ENCODE assay signal across 8 cellular contexts in the genomic region with DNA sequence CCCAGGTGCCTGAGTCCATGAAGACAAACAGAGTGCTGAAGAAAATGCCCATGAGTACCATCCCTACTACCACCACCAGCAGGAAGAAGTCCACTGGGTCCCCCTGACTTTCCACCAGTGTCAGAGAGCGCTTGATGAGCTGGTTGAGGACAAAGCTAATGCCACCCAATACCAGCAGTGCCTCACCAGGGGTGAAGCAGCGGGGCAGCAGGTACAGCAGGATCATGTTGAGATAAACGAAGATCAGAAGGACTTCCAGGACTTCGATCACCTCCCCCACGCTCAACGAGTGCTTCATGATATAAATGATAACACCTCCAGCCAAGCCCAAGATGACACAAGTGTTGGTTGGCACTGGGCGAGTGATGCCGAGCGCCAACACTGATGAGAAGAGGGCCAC. TPM values are rescaled to one million over a fixed set of nuclear protein-coding genes. Genes with fewer than 3 reads are reported as not detected.
A peak's percentile ranks its signal among the peaks of the same experiment; 100 is the strongest.
DNase-seq lines count a peak whose midpoint lies in the region; ATAC-seq, FAIRE-seq and TF ChIP-seq lines count a peak whose summit lies in the region.

No MANE protein-coding gene starts in this region.

- H3K4me1 Mint-ChIP-seq in activated CD8-positive, alpha-beta memory T cell treated with anti-CD3 and anti-CD28 coated beads, Interleukin-2, amount 10 ng/mL, durations not matched to agents 7 days and 5 days = peaks cover 29% of the 10 kb centered on the region

- H3K27ac ChIP-seq in ascending aorta = peak overlapping the region; percentile 92 to 96
- peak overlapping the region; percentile 80 for H3K27ac ChIP-seq in HepG2 (ENCODE audit: extremely low read length, insufficient read depth, low read length)
- peak overlapping the region; percentile 93 to 94 for H3K27ac ChIP-seq in thoracic aorta
- H3K27ac ChIP-seq in foreskin keratinocyte = no peak overlapping the region

- TF ChIP-seq RAD21 in HepG2 (CRISPR knock-in tag; IDR thresholded peaks at IDR 0.05) = no peak

- H3K79me2 ChIP-seq in HepG2 (ENCODE audit: insufficient read depth, low read length) = peaks cover 27% of the 10 kb centered on the region

- TF ChIP-seq EP300 in HepG2 (IDR thresholded peaks at IDR 0.05; ENCODE audit: low read depth in 2 of 2, low read length in 2 of 2) = no peak
- no peak for TF ChIP-seq EP300 in HepG2 (CRISPR knock-in tag; IDR thresholded peaks at IDR 0.05; ENCODE audit: borderline replicate concordance)

- no peaks in the 10 kb centered on the region for H4K20me1 ChIP-seq in HepG2 (ENCODE audit: insufficient read depth, low read length)

- H3K27me3 Mint-ChIP-seq in activated CD8-positive, alpha-beta memory T cell treated with anti-CD3 and anti-CD28 coated beads, Interleukin-2, amount 10 ng/mL, durations not matched to agents 7 days and 5 days = no peaks in the 10 kb centered on the region

- peaks cover 5 to 20% of the 10 kb centered on the region in 2 donors for H3K4me1 ChIP-seq in ascending aorta
- peaks cover 70% of the 10 kb centered on the region for H3K4me1 ChIP-seq in HepG2 (ENCODE audit: insufficient read depth, low read length)
- H3K4me1 ChIP-seq in thoracic aorta (ENCODE audit: control insufficient read depth in 1 of 2, low read depth in 2 of 2) = peaks cover 8 to 29% of the 10 kb centered on the region in 2 donors
- H3K4me1 ChIP-seq in foreskin keratinocyte = no peaks in the 10 kb centered on the region

- POLR2A ChIA-PET in HepG2 (lab: Yijun Ruan, JAX) = no interaction called here

- no peaks in the 10 kb centered on the region for H3K27me3 ChIP-seq in ascending aorta
- no peaks in the 10 kb centered on the region; a peak in 1 of 5 replicates for H3K27me3 ChIP-seq in HepG2 (ENCODE audit: control insufficient read depth in 1 of 2, insufficient read depth in 2 of 2, low read length in 2 of 2)
- no peaks in the 10 kb centered on the region for H3K27me3 ChIP-seq in thoracic aorta (replicated peaks; ENCODE audit: insufficient read depth)
- no peaks in the 10 kb centered on the region for H3K27me3 ChIP-seq in foreskin keratinocyte

- DNase-seq in activated CD8-positive, alpha-beta memory T cell treated with anti-CD3 and anti-CD28 coated beads, Interleukin-2, amount 10 ng/mL, durations not matched to agents 7 days and 5 days = no peak
- DNase-seq in activated CD8-positive, alpha-beta memory T cell treated with anti-CD3 and anti-CD28 coated beads for 24 hours = no peak
- DNase-seq in ascending aorta (ENCODE audit: low spot score in 2 of 2) (no peak), HepG2 (ENCODE audit: low spot score) (no peak), thoracic aorta (ENCODE audit: low spot score) (no peak), foreskin keratinocyte (no peak)

- H3K9me3 ChIP-seq in ascending aorta = no peaks in the 10 kb centered on the region
- no peaks in the 10 kb centered on the region for H3K9me3 ChIP-seq in HepG2 (ENCODE audit: low read length)
- no peaks in the 10 kb centered on the region for H3K9me3 ChIP-seq in thoracic aorta

- in situ Hi-C loops in HepG2 (cut with HindIII; ENCODE audit: extremely low pct_ligation_motif_present, low pct_unique_long_range_greater_than_20kb) = no loop called here

- no peaks in the 10 kb centered on the region for H3K9me3 Mint-ChIP-seq in activated CD8-positive, alpha-beta memory T cell treated with anti-CD3 and anti-CD28 coated beads, Interleukin-2, amount 10 ng/mL, durations not matched to agents 7 days and 5 days (ENCODE audit: low read depth)

- H3K4me3 ChIP-seq in ascending aorta (peak overlapping the region; percentile 73 to 88), HepG2 (replicated peaks in 1 of 3; ENCODE audit: insufficient read depth in 1 of 3, low read depth in 2 of 3, low read length in 3 of 3) (peak overlapping the region; percentile 91 to 100 (median 99); a peak in 5 of 6 replicates), thoracic aorta (peak overlapping the region; percentile 97)

- H3K9ac ChIP-seq in HepG2 (ENCODE audit: insufficient read depth, low read depth, low read length) = peak overlapping the region; percentile 96

- FAIRE-seq in HepG2 (lab: Jason Lieb, UNC) = no peak

- peaks cover 6% of the 10 kb centered on the region for H3K36me3 Mint-ChIP-seq in activated CD8-positive, alpha-beta memory T cell treated with anti-CD3 and anti-CD28 coated beads, Interleukin-2, amount 10 ng/mL, durations not matched to agents 7 days and 5 days

- 42% methylated on average over 9 of the region's 9 CpGs for WGBS in HepG2 (ENCODE audit: low lambda C conversion rate)

- CTCF ChIA-PET in activated CD8-positive, alpha-beta memory T cell treated with anti-CD3 and anti-CD28 coated beads, Interleukin-2, amount 10 ng/mL, durations not matched to agents 7 days and 5 days (lab: Charles Lee) = no interaction called here
- CTCF ChIA-PET in HepG2 (lab: Yijun Ruan, JAX; ENCODE audit: low intra/inter-chr PET ratio, low total read pairs) = no interaction called here

- H3K36me3 ChIP-seq in ascending aorta = peaks cover 4 to 6% of the 10 kb centered on the region in 2 donors
- peaks cover 0 to 2% of the 10 kb centered on the region in 2 experiments; a peak in 2 of 5 replicates for H3K36me3 ChIP-seq in HepG2 (replicated peaks in 1 of 2; ENCODE audit: control insufficient read depth in 1 of 2, insufficient read depth in 2 of 2, low read length in 2 of 2)
- peaks cover 3% of the 10 kb centered on the region for H3K36me3 ChIP-seq in thoracic aorta

- peak overlapping the region; percentile 97 for H3K4me2 ChIP-seq in HepG2 (ENCODE audit: low read depth, low read length)

- intact Hi-C loops in ascending aorta (cut with DNase I) (loop anchor here (2.0 to 5.0 kb wide), 5 partner anchors 24 to 134 kb away; a partner anchor contains a TSS), HepG2 (cut with micrococcal nuclease; ENCODE audit: unreplicated experiment) (no loop called here)

- TF ChIP-seq CTCF in ascending aorta (IDR thresholded peaks at IDR 0.05) = no peak
- no peak for TF ChIP-seq CTCF in HepG2 (CRISPR knock-in tag; IDR thresholded peaks at IDR 0.05)
- TF ChIP-seq CTCF in thoracic aorta (IDR thresholded peaks at IDR 0.05) = no peak
- no peak for TF ChIP-seq CTCF in foreskin keratinocyte (conservative IDR thresholded peaks at IDR 0.05)

- no peak for ATAC-seq in activated CD8-positive, alpha-beta memory T cell treated with anti-CD3 and anti-CD28 coated beads, Interleukin-2, amount 10 ng/mL, durations not matched to agents 7 days and 5 days
- ATAC-seq in HepG2 (no peak), thoracic aorta (ENCODE audit: insufficient number of reproducible peaks, low FRiP score, low read depth) (no peak), foreskin keratinocyte (no peak), HG03045 (IDR thresholded peaks at IDR 0.05; ENCODE audit: unreplicated experiment) (no peak), GM18873 (IDR thresholded peaks at IDR 0.05; ENCODE audit: low FRiP score, unreplicated experiment) (no peak)

- TF ChIP-seq POLR2A in HepG2 (IDR thresholded peaks at IDR 0.05; ENCODE audit: insufficient read depth in 1 of 2, low read depth in 2 of 2, low read length in 2 of 2) = no peak; a peak in 1 of 4 replicates

- peak overlapping the region; percentile 97 for H3K27ac Mint-ChIP-seq in activated CD8-positive, alpha-beta memory T cell treated with anti-CD3 and anti-CD28 coated beads, Interleukin-2, amount 10 ng/mL, durations not matched to agents 7 days and 5 days

- H3K4me3 Mint-ChIP-seq in activated CD8-positive, alpha-beta memory T cell treated with anti-CD3 and anti-CD28 coated beads, Interleukin-2, amount 10 ng/mL, durations not matched to agents 7 days and 5 days = peak overlapping the region; percentile 99

- H2AFZ ChIP-seq in HepG2 (ENCODE audit: low read length) = no peak overlapping the region

- no TSS peak for BruUV-seq in HepG2 (replicated peaks; lab: Mats Ljungman, UMichigan)

RNA-seq across cellular contexts. Expression of a gene that starts 0.9 kb away (rescaled TPM):
- 10 to 100 TPM in 1 of 2 experiments, 1 to 10 TPM in 1; 7.7 to 11.1 TPM for total RNA-seq in activated CD8-positive, alpha-beta memory T cell treated with anti-CD3 and anti-CD28 coated beads, Interleukin-2, amount 10 ng/mL, durations not matched to agents 7 days and 5 days
- 5.0 TPM for total RNA-seq in ascending aorta
- 10.3 and 18.7 TPM in 2 replicates for total RNA-seq in HepG2 (2016; rRNA removed; fragmentation: Illumina TruSeq; extraction: Trizol)
- 3.1 and 3.7 TPM in 2 replicates for total RNA-seq in HepG2 (2016; cell fraction: cytosol; rRNA removed; fragmentation: Illumina TruSeq; extraction: Trizol; ENCODE audit: low read depth)
- 11.0 and 19.4 TPM in 2 replicates for total RNA-seq in HepG2 (2016; cell fraction: insoluble cytoplasmic fraction; rRNA removed; fragmentation: Illumina TruSeq; extraction: Trizol)
- 7.5 and 9.2 TPM in 2 replicates for total RNA-seq in HepG2 (2016; cell fraction: membrane; rRNA removed; fragmentation: Illumina TruSeq; extraction: Trizol)
- total RNA-seq in HepG2 (2016; cell fraction: nucleus; rRNA removed; fragmentation: Illumina TruSeq; extraction: Trizol) = 18.0 and 18.2 TPM in 2 replicates
- 15.4 and 19.2 TPM in 2 replicates for polyA plus RNA-seq in HepG2 (2011; rRNA removed)
- polyA plus RNA-seq in HepG2 (2011; cell fraction: cytosol; rRNA removed) = 20.0 and 23.0 TPM in 2 replicates
- 7.1 TPM in 2 replicates for polyA plus RNA-seq in HepG2 (2011; cell fraction: nucleus; rRNA removed)
- polyA plus RNA-seq in HepG2 (2012) = 10.1 and 10.3 TPM in 2 replicates
- polyA plus RNA-seq in HepG2 (2016; cell fraction: cytosol; fragmentation: Illumina TruSeq; extraction: Trizol; ENCODE audit: low read depth) = 2.6 and 4.0 TPM in 2 replicates
- polyA plus RNA-seq in HepG2 (2016; cell fraction: insoluble cytoplasmic fraction; fragmentation: Illumina TruSeq; extraction: Trizol; ENCODE audit: low read depth) = 10.6 and 11.1 TPM in 2 replicates
- 5.2 and 6.9 TPM in 2 replicates for polyA plus RNA-seq in HepG2 (2016; cell fraction: membrane; fragmentation: Illumina TruSeq; extraction: Trizol; ENCODE audit: low read depth)
- 23.1 and 24.2 TPM in 2 replicates for polyA plus RNA-seq in HepG2 (2016; cell fraction: nucleus; fragmentation: Illumina TruSeq; extraction: Trizol; ENCODE audit: insufficient read depth, low read depth)
- 61.1 and 98.9 TPM in 2 replicates for polyA minus RNA-seq in HepG2 (2011; rRNA and poly(A)+ RNA removed; ENCODE audit: low replicate concordance)
- polyA minus RNA-seq in HepG2 (2011; cell fraction: cytosol; rRNA and poly(A)+ RNA removed) = 10.9 and 12.8 TPM in 2 replicates
- 16.7 and 17.8 TPM in 2 replicates for polyA minus RNA-seq in HepG2 (2011; cell fraction: nucleus; rRNA and poly(A)+ RNA removed)
- total RNA-seq in thoracic aorta = 10 to 100 TPM; 10.6 to 17.6 TPM
- 21.1 and 21.5 TPM in 2 replicates for total RNA-seq in foreskin keratinocyte
- 20.2 and 22.0 TPM in 2 replicates for polyA plus RNA-seq in foreskin keratinocyte

RNA-seq across cellular contexts. Expression of a gene that starts 1.0 kb away (rescaled TPM):
- total RNA-seq in activated CD8-positive, alpha-beta memory T cell treated with anti-CD3 and anti-CD28 coated beads, Interleukin-2, amount 10 ng/mL, durations not matched to agents 7 days and 5 days = 100 to 1,000 TPM in 1 of 2 experiments, 10 to 100 TPM in 1; 88.0 to 108 TPM
- total RNA-seq in ascending aorta (45.0 TPM), HepG2 (2016; rRNA removed; fragmentation: Illumina TruSeq; extraction: Trizol) (38.5 and 54.1 TPM in 2 replicates), thoracic aorta (100 to 1,000 TPM in 1 of 2 donors, 10 to 100 TPM in 1; 75.7 to 106 TPM), foreskin keratinocyte (55.3 and 61.2 TPM in 2 replicates)
- total RNA-seq in HepG2 (2016; cell fraction: cytosol; rRNA removed; fragmentation: Illumina TruSeq; extraction: Trizol; ENCODE audit: low read depth) = 8.2 and 12.6 TPM in 2 replicates
- total RNA-seq in HepG2 (2016; cell fraction: insoluble cytoplasmic fraction; rRNA removed; fragmentation: Illumina TruSeq; extraction: Trizol) = 35.5 and 47.1 TPM in 2 replicates
- total RNA-seq in HepG2 (2016; cell fraction: membrane; rRNA removed; fragmentation: Illumina TruSeq; extraction: Trizol) = 10.3 and 12.4 TPM in 2 replicates
- 52.4 and 56.0 TPM in 2 replicates for total RNA-seq in HepG2 (2016; cell fraction: nucleus; rRNA removed; fragmentation: Illumina TruSeq; extraction: Trizol)
- polyA plus RNA-seq in HepG2 (2011; rRNA removed) (28.0 and 31.5 TPM in 2 replicates), foreskin keratinocyte (21.9 and 26.5 TPM in 2 replicates)
- 30.7 and 31.2 TPM in 2 replicates for polyA plus RNA-seq in HepG2 (2011; cell fraction: cytosol; rRNA removed)
- 80.5 and 92.3 TPM in 2 replicates for polyA plus RNA-seq in HepG2 (2011; cell fraction: nucleus; rRNA removed)
- 31.1 and 32.6 TPM in 2 replicates for polyA plus RNA-seq in HepG2 (2012)
- polyA plus RNA-seq in HepG2 (2016; cell fraction: cytosol; fragmentation: Illumina TruSeq; extraction: Trizol; ENCODE audit: low read depth) = 1.6 and 2.1 TPM in 2 replicates
- 27.2 and 38.0 TPM in 2 replicates for polyA plus RNA-seq in HepG2 (2016; cell fraction: insoluble cytoplasmic fraction; fragmentation: Illumina TruSeq; extraction: Trizol; ENCODE audit: low read depth)
- polyA plus RNA-seq in HepG2 (2016; cell fraction: membrane; fragmentation: Illumina TruSeq; extraction: Trizol; ENCODE audit: low read depth) = 3.8 and 4.7 TPM in 2 replicates
- polyA plus RNA-seq in HepG2 (2016; cell fraction: nucleus; fragmentation: Illumina TruSeq; extraction: Trizol; ENCODE audit: insufficient read depth, low read depth) = 55.8 and 60.8 TPM in 2 replicates
- polyA minus RNA-seq in HepG2 (2011; rRNA and poly(A)+ RNA removed; ENCODE audit: low replicate concordance) = 177 and 560 TPM in 2 replicates
- 51.6 and 71.1 TPM in 2 replicates for polyA minus RNA-seq in HepG2 (2011; cell fraction: cytosol; rRNA and poly(A)+ RNA removed)
- 71.8 and 93.1 TPM in 2 replicates for polyA minus RNA-seq in HepG2 (2011; cell fraction: nucleus; rRNA and poly(A)+ RNA removed)

RNA-seq across cellular contexts. Expression of a gene that starts 25.8 kb away (rescaled TPM):
- total RNA-seq in activated CD8-positive, alpha-beta memory T cell treated with anti-CD3 and anti-CD28 coated beads, Interleukin-2, amount 10 ng/mL, durations not matched to agents 7 days and 5 days = under 1 TPM; 0.47 to 0.63 TPM
- total RNA-seq in ascending aorta (46.1 TPM), HepG2 (2016; rRNA removed; fragmentation: Illumina TruSeq; extraction: Trizol) (10.6 and 12.3 TPM in 2 replicates), thoracic aorta (10 to 100 TPM; 21.1 to 36.3 TPM), foreskin keratinocyte (8.2 and 12.9 TPM in 2 replicates)
- 3.5 and 4.7 TPM in 2 replicates for total RNA-seq in HepG2 (2016; cell fraction: cytosol; rRNA removed; fragmentation: Illumina TruSeq; extraction: Trizol; ENCODE audit: low read depth)
- total RNA-seq in HepG2 (2016; cell fraction: insoluble cytoplasmic fraction; rRNA removed; fragmentation: Illumina TruSeq; extraction: Trizol) = 10.3 and 13.2 TPM in 2 replicates
- 4.2 and 5.2 TPM in 2 replicates for total RNA-seq in HepG2 (2016; cell fraction: membrane; rRNA removed; fragmentation: Illumina TruSeq; extraction: Trizol)
- total RNA-seq in HepG2 (2016; cell fraction: nucleus; rRNA removed; fragmentation: Illumina TruSeq; extraction: Trizol) = 5.8 and 8.2 TPM in 2 replicates
- polyA plus RNA-seq in HepG2 (2011; rRNA removed) (19.6 and 25.3 TPM in 2 replicates), foreskin keratinocyte (11.6 and 19.9 TPM in 2 replicates)
- polyA plus RNA-seq in HepG2 (2011; cell fraction: cytosol; rRNA removed) = 12.8 and 20.7 TPM in 2 replicates
- 28.7 and 34.3 TPM in 2 replicates for polyA plus RNA-seq in HepG2 (2011; cell fraction: nucleus; rRNA removed)
- polyA plus RNA-seq in HepG2 (2012) = 9.6 and 13.5 TPM in 2 replicates
- 7.3 and 8.5 TPM in 2 replicates for polyA plus RNA-seq in HepG2 (2016; cell fraction: cytosol; fragmentation: Illumina TruSeq; extraction: Trizol; ENCODE audit: low read depth)
- 21.0 and 23.6 TPM in 2 replicates for polyA plus RNA-seq in HepG2 (2016; cell fraction: insoluble cytoplasmic fraction; fragmentation: Illumina TruSeq; extraction: Trizol; ENCODE audit: low read depth)
- polyA plus RNA-seq in HepG2 (2016; cell fraction: membrane; fragmentation: Illumina TruSeq; extraction: Trizol; ENCODE audit: low read depth) = 8.2 and 8.9 TPM in 2 replicates
- polyA plus RNA-seq in HepG2 (2016; cell fraction: nucleus; fragmentation: Illumina TruSeq; extraction: Trizol; ENCODE audit: insufficient read depth, low read depth) = 16.5 and 23.5 TPM in 2 replicates
- 0.89 and 32.1 TPM in 2 replicates for polyA minus RNA-seq in HepG2 (2011; rRNA and poly(A)+ RNA removed; ENCODE audit: low replicate concordance)
- polyA minus RNA-seq in HepG2 (2011; cell fraction: cytosol; rRNA and poly(A)+ RNA removed) = 12.7 and 13.2 TPM in 2 replicates
- 10.7 and 15.2 TPM in 2 replicates for polyA minus RNA-seq in HepG2 (2011; cell fraction: nucleus; rRNA and poly(A)+ RNA removed)
